ENCODE assay signal across 8 cellular contexts in genomic region chr9:98848450-98849149, GRCh38. TPM values are rescaled to one million over a fixed set of nuclear protein-coding genes. Genes with fewer than 3 reads are reported as not detected.
DNase-seq lines count a peak whose midpoint lies in the region; ATAC-seq and TF ChIP-seq lines count a peak whose summit lies in the region.

No MANE protein-coding gene starts in this region.

- H3K36me3 ChIP-seq in RWPE2 (ENCODE audit: low read depth) = no peaks in the 10 kb centered on the region
- no peaks in the 10 kb centered on the region for H3K36me3 ChIP-seq in neutrophil
- peaks cover 3 to 5% of the 10 kb centered on the region in 2 donors for H3K36me3 ChIP-seq in stomach smooth muscle (ENCODE audit: control insufficient read depth in 2 of 2, insufficient read depth in 2 of 2, low read length in 2 of 2)

- H3K4me1 ChIP-seq in RWPE2 (ENCODE audit: insufficient read depth, poor library complexity, severe bottlenecking) (peaks cover 15% of the 10 kb centered on the region), foreskin keratinocyte (peaks cover 14% of the 10 kb centered on the region), neutrophil (ENCODE audit: control insufficient read depth in 1 of 2, insufficient read depth in 1 of 2, low read depth in 1 of 2, low read length in 1 of 2) (peaks cover 12 to 17% of the 10 kb centered on the region in 2 experiments), stomach smooth muscle (ENCODE audit: control insufficient read depth, insufficient read depth, low read length) (peaks cover 24% of the 10 kb centered on the region)

- TF ChIP-seq CTCF in RWPE2 (IDR thresholded peaks at IDR 0.05; ENCODE audit: poor library complexity, severe bottlenecking) (peak; percentile 96), foreskin keratinocyte (conservative IDR thresholded peaks at IDR 0.05) (peak; percentile 97), neutrophil (IDR thresholded peaks at IDR 0.05) (peak; percentile 64)

- no peaks in the 10 kb centered on the region for H3K27me3 ChIP-seq in RWPE2 (ENCODE audit: insufficient read depth, poor library complexity, severe bottlenecking)
- H3K27me3 ChIP-seq in foreskin keratinocyte = peaks cover under 1% of the 10 kb centered on the region
- H3K27me3 ChIP-seq in neutrophil = no peaks in the 10 kb centered on the region
- H3K27me3 ChIP-seq in stomach smooth muscle (ENCODE audit: control insufficient read depth in 1 of 2, insufficient read depth in 2 of 2, low read length in 2 of 2) = no peaks in the 10 kb centered on the region

- ATAC-seq in GM21576 (IDR thresholded peaks at IDR 0.05; ENCODE audit: unreplicated experiment) (peak; percentile 91), RWPE2 (ENCODE audit: low read depth) (peak; percentile 94), foreskin keratinocyte (peak; percentile 94)

- H3K9me3 ChIP-seq in RWPE2 (ENCODE audit: severe bottlenecking) = no peaks in the 10 kb centered on the region
- no peaks in the 10 kb centered on the region for H3K9me3 ChIP-seq in neutrophil
- no peaks in the 10 kb centered on the region for H3K9me3 ChIP-seq in stomach smooth muscle (ENCODE audit: control insufficient read depth in 2 of 2, low read length in 2 of 2)

- DNase-seq in DMS153 (lab: John Stamatoyannopoulos, UW) = peak; percentile 95
- peak; percentile 73 to 77 for DNase-seq in Kasumi-1 (lab: John Stamatoyannopoulos, UW)
- DNase-seq in RWPE2 (ENCODE audit: low spot score) = peak; percentile 86
- peak; percentile 46 for DNase-seq in activated effector memory CD4-positive, alpha-beta T cell treated with Interleukin-2 at 50 U/mL for 16 hours
- peak; percentile 89 to 93 for DNase-seq in foreskin keratinocyte

- H3K27ac ChIP-seq in RWPE2 (ENCODE audit: poor library complexity, severe bottlenecking) (no peak overlapping the region), foreskin keratinocyte (no peak overlapping the region), neutrophil (no peak overlapping the region), stomach smooth muscle (ENCODE audit: low read length) (peak overlapping the region; percentile 86)

- peak overlapping the region; percentile 72 to 76 for H3K9ac ChIP-seq in stomach smooth muscle (ENCODE audit: low read length in 2 of 2)

- H3K4me3 ChIP-seq in RWPE2 (ENCODE audit: severe bottlenecking) (no peak overlapping the region), neutrophil (ENCODE audit: low read depth in 1 of 2, low read length in 1 of 2) (no peak overlapping the region), stomach smooth muscle (ENCODE audit: low read length in 2 of 2) (peak overlapping the region; percentile 56 to 64)

RNA-seq across cellular contexts. Expression of gene GALNT12, which starts 41.1 kb away (rescaled TPM):
- total RNA-seq in foreskin keratinocyte = 0.34 and 0.81 TPM in 2 replicates
- 0.19 and 0.48 TPM in 2 replicates for polyA plus RNA-seq in foreskin keratinocyte

RNA-seq across cellular contexts. Expression of gene ANKS6, which starts 52.2 kb away (rescaled TPM):
- 17.0 and 17.5 TPM in 2 replicates for total RNA-seq in foreskin keratinocyte
- polyA plus RNA-seq in foreskin keratinocyte = 15.3 and 17.7 TPM in 2 replicates

Comparison
In these comparisons a context has a peak if more than half of its experiments do, and no peak if none do; other contexts are left out.
1. H3K4me3 ChIP-seq: peak in stomach smooth muscle (2 of 2); none in RWPE2 (single experiment) and neutrophil (0 of 2).
2. Peak in every context shown above with its lines, with median percentiles within 50 percentile points of each other: DNase-seq, ATAC-seq and CTCF ChIP-seq.